Comparison of ENCODE assay signal across 8 cellular contexts in the genomic region with DNA sequence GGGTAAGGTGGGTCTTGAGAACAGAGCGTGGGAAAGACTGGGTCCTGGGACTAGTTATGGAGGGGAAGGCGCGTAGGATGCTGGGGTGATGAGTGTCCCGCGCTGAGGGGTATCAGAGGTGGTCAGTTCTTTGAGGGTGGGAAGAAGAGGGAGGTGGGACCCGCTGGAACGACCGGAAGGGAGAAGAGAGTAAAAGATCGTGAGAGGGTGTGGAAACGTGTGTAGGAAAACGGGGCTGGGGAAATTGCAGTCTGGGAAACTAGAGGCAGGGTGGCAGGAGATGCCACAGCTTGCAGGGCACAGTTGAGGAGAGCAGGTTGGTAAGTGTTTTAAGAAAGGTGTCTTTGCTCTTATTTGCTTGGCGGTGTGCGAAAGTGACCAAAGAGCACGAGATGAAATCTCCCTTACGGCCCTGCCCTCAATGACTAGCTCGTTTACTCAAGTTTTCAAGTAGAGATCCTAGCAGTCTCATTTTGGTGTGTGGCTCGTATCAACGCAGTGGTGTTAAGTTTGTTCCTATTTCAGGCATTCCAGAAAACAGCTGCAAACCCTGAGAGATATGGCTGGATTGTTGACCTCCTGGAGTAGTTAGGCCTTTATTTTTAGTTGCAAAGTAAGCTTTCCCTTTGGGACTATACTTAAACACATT. TPM values are rescaled to one million over a fixed set of nuclear protein-coding genes. Genes with fewer than 3 reads are reported as not detected.
DNase-seq lines count a peak whose midpoint lies in the region; ATAC-seq, FAIRE-seq and TF ChIP-seq lines count a peak whose summit lies in the region.

No MANE protein-coding gene starts in this region.

- H3K36me3 Mint-ChIP-seq in memory B cell: peaks cover 10% of the 10 kb centered on the region

- H3K27ac ChIP-seq in Panc1 (ENCODE audit: low read length) (peak overlapping the region; percentile 94), upper lobe of right lung (peak overlapping the region; percentile 65)

- H3K27ac Mint-ChIP-seq in memory B cell: peak overlapping the region; percentile 100

- peaks cover 27% of the 10 kb centered on the region for H3K4me1 Mint-ChIP-seq in memory B cell

- FAIRE-seq in GM19239 (lab: Jason Lieb, UNC): peak; percentile 45

- POLR2A ChIA-PET in Panc1 (lab: Charles Lee): interaction anchor here (0.5 to 2.0 kb wide), 4 partner anchors 23 to 90 kb away, joined by 3 to 6 read pairs (median 4); partner anchors contain the start of gene EI24

- no peaks in the 10 kb centered on the region for H3K9me3 ChIP-seq in Panc1 (ENCODE audit: control insufficient read depth, insufficient read depth, low read depth, low read length)
- H3K9me3 ChIP-seq in upper lobe of right lung: no peaks in the 10 kb centered on the region

- CTCF ChIA-PET in Panc1 (lab: Charles Lee): no interaction called here

- H3K27me3 ChIP-seq in Panc1 (ENCODE audit: control insufficient read depth, insufficient read depth, low read length): no peaks in the 10 kb centered on the region
- H3K27me3 ChIP-seq in upper lobe of right lung: no peaks in the 10 kb centered on the region

- H3K4me3 ChIP-seq in AG10803 (ENCODE audit: low read length) (peak overlapping the region; percentile 98), Panc1 (ENCODE audit: low read depth in 2 of 2, low read length in 2 of 2) (peak overlapping the region; percentile 83 to 86), upper lobe of right lung (peak overlapping the region; percentile 85)

- TF ChIP-seq CTCF in AG10803 (conservative IDR thresholded peaks at IDR 0.05; ENCODE audit: low read length): no peak
- no peak for TF ChIP-seq CTCF in Panc1 (IDR thresholded peaks at IDR 0.05)
- TF ChIP-seq CTCF in upper lobe of right lung (IDR thresholded peaks at IDR 0.05): no peak

- intact Hi-C loops in Panc1 (cut with micrococcal nuclease; ENCODE audit: unreplicated experiment) (no loop called here), upper lobe of right lung (cut with DNase I) (no loop called here)

- ATAC-seq in Panc1: peak; percentile 47
- ATAC-seq in memory B cell (ENCODE audit: low read depth): no peak
- ATAC-seq in upper lobe of right lung: no peak
- no peak for ATAC-seq in HG02870 (IDR thresholded peaks at IDR 0.05; ENCODE audit: unreplicated experiment)

- DNase-seq in AG10803 (ENCODE audit: low read depth): peak; percentile 30
- no peak for DNase-seq in GM19239 (ENCODE audit: insufficient read length, low spot score)
- peak; percentile 4 for DNase-seq in Panc1 (ENCODE audit: low read depth, low spot score)
- peak; percentile 42 for DNase-seq in dermis blood vessel endothelial cell
- peak in 1 of 2 donors; percentile 1 for DNase-seq in memory B cell (ENCODE audit: low spot score in 2 of 2)
- DNase-seq in upper lobe of right lung: no peak
- no peak for DNase-seq in MV-4-11 (lab: John Stamatoyannopoulos, UW)

- TSS peak; percentile 93 for BruUV-seq in Panc1 (replicated peaks; lab: Mats Ljungman, UMichigan)

- H3K9me3 Mint-ChIP-seq in memory B cell: no peaks in the 10 kb centered on the region

- H3K36me3 ChIP-seq in Panc1 (ENCODE audit: control insufficient read depth, insufficient read depth, low read length): peaks cover 6% of the 10 kb centered on the region
- H3K36me3 ChIP-seq in upper lobe of right lung: peaks cover 19% of the 10 kb centered on the region

- in situ Hi-C loops in Panc1 (cut with HindIII; ENCODE audit: low pct_unique_long_range_greater_than_20kb, low sequenced_read_pairs): no loop called here

- H3K27me3 Mint-ChIP-seq in memory B cell: no peaks in the 10 kb centered on the region

- peaks cover 6% of the 10 kb centered on the region; the same call in 1 of the 2 replicates for H3K4me1 ChIP-seq in Panc1 (ENCODE audit: control insufficient read depth, insufficient read depth, low read length)
- H3K4me1 ChIP-seq in upper lobe of right lung: peaks cover 20% of the 10 kb centered on the region

- H3K4me3 Mint-ChIP-seq in memory B cell: peak overlapping the region; percentile 96

RNA-seq across cellular contexts. Expression of gene STT3A, which starts 0.6 kb away (rescaled TPM):
- 229 TPM for total RNA-seq in Panc1 (2021; ENCODE audit: unreplicated experiment)
- polyA plus RNA-seq in Panc1 (2012; ENCODE audit: insufficient read length): 181 TPM
- total RNA-seq in dermis blood vessel endothelial cell: 158 and 204 TPM in 2 replicates
- 131 TPM for total RNA-seq in upper lobe of right lung

RNA-seq across cellular contexts. Expression of gene EI24, which starts 24.0 kb away (rescaled TPM):
- total RNA-seq in Panc1 (2021; ENCODE audit: unreplicated experiment) (193 TPM), dermis blood vessel endothelial cell (122 and 152 TPM in 2 replicates), upper lobe of right lung (69.6 TPM)
- polyA plus RNA-seq in Panc1 (2012; ENCODE audit: insufficient read length): 124 TPM

RNA-seq across cellular contexts. Expression of gene CHEK1, which starts 31.7 kb away (rescaled TPM):
- total RNA-seq in Panc1 (2021; ENCODE audit: unreplicated experiment) (71.6 TPM), dermis blood vessel endothelial cell (20.1 and 45.7 TPM in 2 replicates), upper lobe of right lung (1.8 TPM)
- polyA plus RNA-seq in Panc1 (2012; ENCODE audit: insufficient read length): 30.4 TPM

Comparison
In these comparisons a context has a peak if more than half of its experiments do, and no peak if none do; other contexts are left out.
1. DNase-seq: peak in AG10803 (single experiment), Panc1 (single experiment) and dermis blood vessel endothelial cell (single experiment); none in GM19239 (single experiment), upper lobe of right lung (single experiment) and MV-4-11 (single experiment).
2. Peak in every context shown above with its lines, with median percentiles within 50 percentile points of each other: H3K4me3 ChIP-seq.